In genomic region chr3:29347412-29347811, GRCh38 we compare ENCODE assay signal across 11 cellular contexts.
"Had no signal": no experiment of that assay in that cellular context is flagged by ENCODE, and none has a peak within 500 bp of the region (broad histone marks: within the 10 kb centered on the region; RNA-seq: fewer than 3 reads in every experiment).

No MANE protein-coding gene starts in this region.

- ATAC-seq: left lung had no signal

- FAIRE-seq: keratinocyte had no signal

- H3K4me1 ChIP-seq: left lung had no signal

- H3K36me3 ChIP-seq: left lung, spleen had no signal

- H3K27me3 ChIP-seq: left lung, spleen had no signal

- H3K27ac ChIP-seq: left lung, spleen had no signal

- H3K9me3 ChIP-seq: left lung, spleen had no signal

- DNase-seq: activated CD4-positive, alpha-beta memory T cell treated with anti-CD3 and anti-CD28 coated beads, Interleukin-2, amount 10 ng/mL, durations not matched to agents 7 days and 5 days; activated naive CD4-positive, alpha-beta T cell; caudate nucleus; cortex of kidney; effector CD8-positive, alpha-beta T cell; left lung; posterior cingulate gyrus; spleen; stimulated activated naive CD4-positive, alpha-beta T cell; T-helper 9 cell had no signal

- H3K4me3 ChIP-seq: left lung, spleen had no signal
